ENCODE assay signal across 8 cellular contexts in genomic region chr9:12813960-12814876, GRCh38. TPM values are rescaled to one million over a fixed set of nuclear protein-coding genes. Genes with fewer than 3 reads are reported as not detected.
A peak's percentile ranks its signal among the peaks of the same experiment; 100 is the strongest.
DNase-seq lines count a peak whose midpoint lies in the region; ATAC-seq and TF ChIP-seq lines count a peak whose summit lies in the region.

No MANE protein-coding gene starts in this region.

- TF ChIP-seq CTCF in GM13977 (IDR thresholded peaks at IDR 0.05; ENCODE audit: extremely low read depth, insufficient read depth, missing control alignments) = no peak

- ATAC-seq in left ventricle myocardium superior = peak; percentile 79
- no peak for ATAC-seq in HG03108 (IDR thresholded peaks at IDR 0.05; ENCODE audit: unreplicated experiment)
- no peak for ATAC-seq in GM18907 (IDR thresholded peaks at IDR 0.05; ENCODE audit: unreplicated experiment)

- peak overlapping the region; percentile 82 for H3K9ac ChIP-seq in adipocyte (ENCODE audit: low read length)
- H3K9ac ChIP-seq in skeletal muscle satellite cell (ENCODE audit: low read depth, low read length) = peak overlapping the region; percentile 75

- H3K27me3 ChIP-seq in adipocyte (replicated peaks; ENCODE audit: control insufficient read depth, insufficient read depth, low read length) (no peaks in the 10 kb centered on the region), skeletal muscle satellite cell (ENCODE audit: control insufficient read depth, insufficient read depth, low read length) (no peaks in the 10 kb centered on the region), H7 (ENCODE audit: control insufficient read depth, insufficient read depth, low read length) (no peaks in the 10 kb centered on the region)

- H3K4me1 ChIP-seq in adipocyte (ENCODE audit: control insufficient read depth, insufficient read depth, low read length) = peaks cover 67% of the 10 kb centered on the region
- H3K4me1 ChIP-seq in skeletal muscle satellite cell (ENCODE audit: control insufficient read depth, insufficient read depth, low read length) = peaks cover 52% of the 10 kb centered on the region

- H3K4me2 ChIP-seq in skeletal muscle satellite cell (ENCODE audit: low read length) = peak overlapping the region; percentile 72

- DNase-seq in GM13977 (ENCODE audit: low spot score) = peak; percentile 12
- peak; percentile 50 for DNase-seq in NCI-H1436 (lab: John Stamatoyannopoulos, UW)
- peak; percentile 98 for DNase-seq in adipocyte (ENCODE audit: low read depth)
- peak; percentile 29 for DNase-seq in left ventricle myocardium superior
- DNase-seq in H7 = no peak

- intact Hi-C loops in left ventricle myocardium superior (cut with micrococcal nuclease) = no loop called here

- in situ Hi-C loops in GM13977 (cut with MboI; ENCODE audit: low pct_unique_long_range_greater_than_20kb, low sequenced_read_pairs, unreplicated experiment) = no loop called here

- H3K9me3 ChIP-seq in adipocyte (ENCODE audit: control insufficient read depth, low read length) (peaks cover 3% of the 10 kb centered on the region), skeletal muscle satellite cell (replicated peaks; ENCODE audit: low read length) (no peaks in the 10 kb centered on the region)

- H3K36me3 ChIP-seq in adipocyte (ENCODE audit: control insufficient read depth, insufficient read depth, low read length, severe bottlenecking) (peaks cover 10% of the 10 kb centered on the region), skeletal muscle satellite cell (ENCODE audit: insufficient read depth, low read length) (no peaks in the 10 kb centered on the region), H7 (replicated peaks; ENCODE audit: control insufficient read depth, insufficient read depth, low read length) (no peaks in the 10 kb centered on the region)

- H3K4me3 ChIP-seq in adipocyte (ENCODE audit: low read length) = peak overlapping the region; percentile 70
- H3K4me3 ChIP-seq in skeletal muscle satellite cell (ENCODE audit: low read length) = peak overlapping the region; percentile 32
- no peak overlapping the region for H3K4me3 ChIP-seq in H7 (ENCODE audit: insufficient read depth, low read depth, low read length)

RNA-seq across cellular contexts. Expression of gene LURAP1L, which starts 39.4 kb away (rescaled TPM):
- 2.4 TPM for total RNA-seq in left ventricle myocardium superior
- 13.5 and 26.1 TPM in 2 replicates for total RNA-seq in skeletal muscle satellite cell (2012; rRNA removed)
- 0.90 and 1.7 TPM in 2 replicates for total RNA-seq in H7 (2014; rRNA removed; shearing (Covaris generic))
